In the genomic region with DNA sequence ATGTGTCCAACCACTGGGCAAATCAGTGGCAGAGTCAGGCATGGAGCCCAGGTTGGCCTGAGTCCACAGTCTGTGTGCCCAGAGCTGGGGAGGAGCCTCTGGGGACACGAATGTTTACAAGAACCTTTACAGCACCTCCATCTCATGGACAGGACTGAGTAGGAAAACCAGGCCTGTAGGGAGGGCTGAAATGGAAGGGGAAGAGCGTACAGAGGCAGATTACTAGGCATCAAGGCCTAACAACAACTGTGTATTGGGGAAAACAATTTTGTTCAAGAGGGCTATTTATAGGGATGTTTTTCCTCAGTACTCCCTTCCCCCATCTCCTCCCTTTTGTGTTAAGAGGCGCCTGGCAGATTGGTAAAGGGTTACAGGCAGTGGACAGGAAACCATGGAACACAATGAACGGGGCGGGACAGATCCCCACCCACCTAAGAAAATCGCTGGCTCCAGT, we compare ENCODE assay signal across 9 cellular contexts. TPM values are rescaled to one million over a fixed set of nuclear protein-coding genes. Genes with fewer than 3 reads are reported as not detected.
A peak's percentile ranks its signal among the peaks of the same experiment; 100 is the strongest.
DNase-seq lines count a peak whose midpoint lies in the region; ATAC-seq, FAIRE-seq and TF ChIP-seq lines count a peak whose summit lies in the region.
"Had no signal": no experiment of that assay in that cellular context is flagged by ENCODE, and none has a peak within 500 bp of the region (broad histone marks: within the 10 kb centered on the region; RNA-seq: fewer than 3 reads in every experiment).

No MANE protein-coding gene starts in this region.

- peak overlapping the region; percentile 91 for H3K27ac ChIP-seq in cardiac muscle cell
- H3K27ac ChIP-seq in ovary, result peak overlapping the region in 1 of 2 donors; percentile 51

- TF ChIP-seq POLR2A in ovary (IDR thresholded peaks at IDR 0.05), result no peak

- no peak overlapping the region for H3K4me3 Mint-ChIP-seq in activated T-helper 2 cell treated with anti-CD3 and anti-CD28 coated beads, Interferon-gamma antibody, Interleukin-2, Interleukin-4, amounts not matched to agents 10 μg/mL and 5 μg/mL and 100 μg/mL, durations not matched to agents 14 hours and 24 hours and 36 hours (ENCODE audit: low read depth)

- peak; percentile 11 for FAIRE-seq in RCC 7860 (lab: Jason Lieb, UNC)

- ATAC-seq in GM18861 (IDR thresholded peaks at IDR 0.05; ENCODE audit: unreplicated experiment), result no peak

- no peaks in the 10 kb centered on the region for H3K36me3 ChIP-seq in cardiac muscle cell
- no peaks in the 10 kb centered on the region for H3K36me3 ChIP-seq in ovary

- H3K4me1 ChIP-seq in cardiac muscle cell (ENCODE audit: low read depth) (peaks cover 31% of the 10 kb centered on the region), ovary (ENCODE audit: insufficient read depth) (peaks cover 6% of the 10 kb centered on the region)

- H3K9me3 Mint-ChIP-seq in activated T-helper 2 cell treated with anti-CD3 and anti-CD28 coated beads, Interferon-gamma antibody, Interleukin-2, Interleukin-4, amounts not matched to agents 10 μg/mL and 5 μg/mL and 100 μg/mL, durations not matched to agents 14 hours and 24 hours and 36 hours, result peaks cover 22% of the 10 kb centered on the region

- peaks cover 13% of the 10 kb centered on the region for H3K36me3 Mint-ChIP-seq in activated T-helper 2 cell treated with anti-CD3 and anti-CD28 coated beads, Interferon-gamma antibody, Interleukin-2, Interleukin-4, amounts not matched to agents 10 μg/mL and 5 μg/mL and 100 μg/mL, durations not matched to agents 14 hours and 24 hours and 36 hours (ENCODE audit: low read depth)

- H3K27me3 ChIP-seq in cardiac muscle cell, result no peaks in the 10 kb centered on the region
- H3K27me3 ChIP-seq in ovary, result no peaks in the 10 kb centered on the region

- H3K4me3 ChIP-seq in cardiac muscle cell (no peak overlapping the region), ovary (no peak overlapping the region)

- peaks cover 1% of the 10 kb centered on the region for H3K27me3 Mint-ChIP-seq in activated T-helper 2 cell treated with anti-CD3 and anti-CD28 coated beads, Interferon-gamma antibody, Interleukin-2, Interleukin-4, amounts not matched to agents 10 μg/mL and 5 μg/mL and 100 μg/mL, durations not matched to agents 14 hours and 24 hours and 36 hours (ENCODE audit: low read depth)

- TF ChIP-seq EP300 in ovary (IDR thresholded peaks at IDR 0.05), result no peak

- H3K4me1 Mint-ChIP-seq in activated T-helper 2 cell treated with anti-CD3 and anti-CD28 coated beads, Interferon-gamma antibody, Interleukin-2, Interleukin-4, amounts not matched to agents 10 μg/mL and 5 μg/mL and 100 μg/mL, durations not matched to agents 14 hours and 24 hours and 36 hours (ENCODE audit: low read depth), result peaks cover 7% of the 10 kb centered on the region

- intact Hi-C loops in ovary (cut with DNase I), result loop anchor here in 1 of 4 donors (5.0 kb wide), 1 partner anchor 73 kb away; no protein-coding TSS in a partner anchor
- intact Hi-C loops in activated T-helper 2 cell treated with anti-CD3 and anti-CD28 coated beads, Interferon-gamma antibody, Interleukin-2, Interleukin-4, amounts not matched to agents 10 μg/mL and 5 μg/mL and 100 μg/mL, durations not matched to agents 14 hours and 24 hours and 36 hours (cut with micrococcal nuclease), result loop anchor here (5.0 to 10.0 kb wide), 2 partner anchors 46 to 403 kb away; no protein-coding TSS in a partner anchor

- TF ChIP-seq CTCF in cardiac muscle cell (IDR thresholded peaks at IDR 0.05; ENCODE audit: low read depth, low read length) (no peak), ovary (IDR thresholded peaks at IDR 0.05) (no peak)

- H3K9me3 ChIP-seq in cardiac muscle cell (ENCODE audit: low read depth) (no peaks in the 10 kb centered on the region), ovary (peaks cover 0 to 4% of the 10 kb centered on the region in 2 donors)

- H3K27ac Mint-ChIP-seq in activated T-helper 2 cell treated with anti-CD3 and anti-CD28 coated beads, Interferon-gamma antibody, Interleukin-2, Interleukin-4, amounts not matched to agents 10 μg/mL and 5 μg/mL and 100 μg/mL, durations not matched to agents 14 hours and 24 hours and 36 hours, result no peak overlapping the region

- peak; percentile 45 for DNase-seq in COR-L47 (lab: John Stamatoyannopoulos, UW)
- no peak for DNase-seq in RCC 7860 (ENCODE audit: low spot score)
- DNase-seq in cardiac muscle cell (ENCODE audit: low read depth in 1 of 2, low spot score in 1 of 2), result peak; percentile 36 to 57
- peak in 4 of 5 donors; percentile 40 to 64 (median 48) for DNase-seq in ovary
- DNase-seq in activated T-helper 2 cell treated with anti-CD3 and anti-CD28 coated beads, Interferon-gamma antibody, Interleukin-2, Interleukin-4, amounts not matched to agents 10 μg/mL and 5 μg/mL and 100 μg/mL, durations not matched to agents 14 hours and 24 hours and 36 hours (ENCODE audit: low spot score), result no peak
- DNase-seq in SIG-M5 treated with dmso at 0.1 percent for 504 hours (lab: John Stamatoyannopoulos, UW; ENCODE audit: unreplicated experiment), result no peak
- no peak for DNase-seq in NCI-H1930 (lab: John Stamatoyannopoulos, UW)
- DNase-seq: activated CD4-positive, alpha-beta T cell treated with anti-CD3 and anti-CD28 coated beads for 1 hour had no signal

- WGBS in ovary, 3 donors, result 29 to 41% (median 33%) methylated on average over 6 of the region's 6 CpGs

RNA-seq across cellular contexts. Expression of a gene that starts 15.1 kb away (rescaled TPM):
- 59.9 and 60.6 TPM in 2 replicates for total RNA-seq in cardiac muscle cell
- polyA plus RNA-seq in cardiac muscle cell, result 23.9 and 28.0 TPM in 2 replicates
- total RNA-seq in ovary, result 10 to 100 TPM in 5 of 7 donors, 1 to 10 TPM in 2; 6.3 to 41.4 (median 21.3) TPM
- 10 to 100 TPM in 1 of 2 donors, 1 to 10 TPM in 1; 8.7 to 26.0 TPM for polyA plus RNA-seq in ovary
- total RNA-seq in activated T-helper 2 cell treated with anti-CD3 and anti-CD28 coated beads, Interferon-gamma antibody, Interleukin-2, Interleukin-4, amounts not matched to agents 10 μg/mL and 5 μg/mL and 100 μg/mL, durations not matched to agents 14 hours and 24 hours and 36 hours, result 13.2 and 14.0 TPM in 2 replicates

RNA-seq across cellular contexts. Expression of a gene that starts 38.5 kb away (rescaled TPM):
- total RNA-seq in cardiac muscle cell (34.0 and 36.3 TPM in 2 replicates), ovary (10 to 100 TPM; 14.4 to 26.1 (median 23.7) TPM)
- polyA plus RNA-seq in cardiac muscle cell (45.4 and 51.0 TPM in 2 replicates), ovary (10 to 100 TPM; 19.5 to 26.6 TPM)
- 17.2 and 20.1 TPM in 2 replicates for total RNA-seq in activated T-helper 2 cell treated with anti-CD3 and anti-CD28 coated beads, Interferon-gamma antibody, Interleukin-2, Interleukin-4, amounts not matched to agents 10 μg/mL and 5 μg/mL and 100 μg/mL, durations not matched to agents 14 hours and 24 hours and 36 hours

Comparison
In these comparisons a context has a peak if more than half of its experiments do, and no peak if none do; other contexts are left out.
1. DNase-seq: peak in COR-L47 (single experiment), cardiac muscle cell (2 of 2) and ovary (4 of 5); none in RCC 7860 (single experiment), activated T-helper 2 cell treated with anti-CD3 and anti-CD28 coated beads, Interferon-gamma antibody, Interleukin-2, Interleukin-4, amounts not matched to agents 10 μg/mL and 5 μg/mL and 100 μg/mL, durations not matched to agents 14 hours and 24 hours and 36 hours (single experiment), SIG-M5 treated with dmso at 0.1 percent for 504 hours (single experiment) and NCI-H1930 (0 of 2).